In the genomic region with DNA sequence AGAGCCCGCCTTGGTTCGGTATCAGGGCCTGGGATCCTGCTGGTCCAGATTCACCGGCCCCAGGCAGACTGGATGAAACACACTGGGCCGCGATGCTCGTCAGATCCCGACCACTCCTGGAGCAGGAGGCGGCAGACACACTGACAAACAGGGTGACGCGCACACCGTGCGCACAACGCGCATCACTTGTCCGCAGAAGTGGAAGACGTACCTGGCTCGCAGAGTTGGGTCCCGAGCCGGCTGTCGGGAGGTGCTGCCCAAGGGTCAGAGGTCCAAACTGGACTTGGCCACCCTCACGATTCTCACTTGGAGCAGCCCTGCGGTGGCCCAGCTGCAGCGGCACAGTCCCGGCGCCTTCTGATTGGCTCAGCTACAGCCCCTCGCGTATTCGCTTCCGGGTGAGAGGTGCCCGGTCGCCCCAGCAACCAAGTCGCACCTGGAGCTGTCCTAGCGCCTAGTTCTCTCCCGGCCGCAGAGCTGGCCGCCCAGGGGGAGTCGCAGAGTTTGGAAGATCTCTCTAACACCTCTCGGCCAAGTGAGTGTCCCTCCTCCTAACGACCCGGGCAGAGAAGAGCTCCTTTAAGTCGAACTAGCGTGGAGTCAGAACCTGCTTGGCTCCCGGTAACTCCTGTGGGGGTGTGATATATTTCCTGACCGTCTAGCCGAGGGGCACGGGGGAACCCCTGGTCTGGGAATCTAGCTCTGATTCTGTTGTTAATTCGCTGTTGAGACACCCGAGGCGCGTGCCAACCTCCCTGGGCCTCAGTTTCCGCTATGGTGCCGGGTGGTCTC, we compare ENCODE assay signal across 8 cellular contexts. TPM values are rescaled to one million over a fixed set of nuclear protein-coding genes. Genes with fewer than 3 reads are reported as not detected.
A peak's percentile ranks its signal among the peaks of the same experiment; 100 is the strongest.
DNase-seq lines count a peak whose midpoint lies in the region; ATAC-seq and TF ChIP-seq lines count a peak whose summit lies in the region.

TSS of gene DHX57 (minus strand) at position 359 of the 792 bp plus-strand sequence. CDS start 7,529 bp downstream, outside the sequence.
TSS of gene MORN2 (plus strand) at position 401 of the 792 bp plus-strand sequence.

- no peaks in the 10 kb centered on the region for H3K36me3 ChIP-seq in trophoblast cell (ENCODE audit: control insufficient read depth in 1 of 2, insufficient read depth in 2 of 2, low read length in 2 of 2)
- H3K36me3 ChIP-seq in tibial artery, result peaks cover 0 to 5% (median 0%) of the 10 kb centered on the region in 3 donors

- peak within 1 kb of the TSS; percentile 57 for H3K9ac ChIP-seq in trophoblast cell (ENCODE audit: low read length)

- peak within 1 kb of the TSS; percentile 87 for H3K27ac Mint-ChIP-seq in activated naive CD8-positive, alpha-beta T cell treated with anti-CD3 and anti-CD28 coated beads for 36 hours

- peak within 1 kb of the TSS; percentile 53 for H3K18ac ChIP-seq in trophoblast cell (ENCODE audit: low read length)

- H4K12ac ChIP-seq in trophoblast cell (ENCODE audit: low read depth, low read length), result peak within 1 kb of the TSS; percentile 54

- peak within 1 kb of the TSS; percentile 71 for H2AFZ ChIP-seq in trophoblast cell (ENCODE audit: insufficient read depth, low read length, poor library complexity)

- H3K4me1 ChIP-seq in trophoblast cell (ENCODE audit: control insufficient read depth in 1 of 2, insufficient read depth in 2 of 2, low read length in 2 of 2), result no peaks in the 10 kb centered on the region
- peaks cover 0 to 17% (median 12%) of the 10 kb centered on the region in 4 donors for H3K4me1 ChIP-seq in tibial artery

- H3K27ac ChIP-seq in trophoblast cell (ENCODE audit: low read depth, low read length) (no peak within 1 kb of the TSS), tibial artery (peak within 1 kb of the TSS; percentile 78 to 80)

- no peak within 1 kb of the TSS for H2AK5ac ChIP-seq in trophoblast cell (ENCODE audit: low read length)

- H2BK5ac ChIP-seq in trophoblast cell (ENCODE audit: low read depth, low read length, poor library complexity), result no peak within 1 kb of the TSS

- TF ChIP-seq CTCF in GM12864 (IDR thresholded peaks at IDR 0.05; ENCODE audit: low read depth, low read length, missing control alignments) (no peak), tibial artery (IDR thresholded peaks at IDR 0.05) (no peak)

- H3K27me3 ChIP-seq in trophoblast cell (ENCODE audit: insufficient read depth, low read length), result no peaks in the 10 kb centered on the region
- H3K27me3 ChIP-seq in tibial artery, result no peaks in the 10 kb centered on the region

- H3K23ac ChIP-seq in trophoblast cell (ENCODE audit: low read length), result no peak within 1 kb of the TSS

- H3K4ac ChIP-seq in trophoblast cell (ENCODE audit: low read depth, low read length), result peak within 1 kb of the TSS; percentile 32

- WGBS in trophoblast cell (ENCODE audit: extremely low coverage, insufficient coverage, insufficient read length), result no CpG with 5 or more reads among the region's 52 CpGs

- H3K79me1 ChIP-seq in trophoblast cell (ENCODE audit: low read length), result peaks cover 3% of the 10 kb centered on the region

- H3K9me3 ChIP-seq in trophoblast cell (ENCODE audit: insufficient read depth, low read depth, low read length) (no peaks in the 10 kb centered on the region), tibial artery (no peaks in the 10 kb centered on the region)

- H3K36me3 Mint-ChIP-seq in activated naive CD8-positive, alpha-beta T cell treated with anti-CD3 and anti-CD28 coated beads for 36 hours, result peaks cover 20% of the 10 kb centered on the region

- H4K91ac ChIP-seq in trophoblast cell (ENCODE audit: low read depth, low read length), result peak within 1 kb of the TSS; percentile 59

- no peak within 1 kb of the TSS for H2BK120ac ChIP-seq in trophoblast cell (ENCODE audit: insufficient read depth, low read length, poor library complexity)

- peak within 1 kb of the TSS; percentile 54 for H3K14ac ChIP-seq in trophoblast cell (ENCODE audit: low read length)

- peak within 1 kb of the TSS; percentile 90 for H4K8ac ChIP-seq in trophoblast cell (ENCODE audit: low read depth, low read length)

- H3K27me3 Mint-ChIP-seq in activated naive CD8-positive, alpha-beta T cell treated with anti-CD3 and anti-CD28 coated beads for 36 hours, result no peaks in the 10 kb centered on the region

- H2BK12ac ChIP-seq in trophoblast cell (ENCODE audit: low read length), result no peak within 1 kb of the TSS

- peaks cover 13% of the 10 kb centered on the region for H3K9me3 Mint-ChIP-seq in activated naive CD8-positive, alpha-beta T cell treated with anti-CD3 and anti-CD28 coated beads for 36 hours

- H3K4me3 ChIP-seq in GM12864 (ENCODE audit: low read depth, low read length) (peak within 1 kb of the TSS; percentile 80), trophoblast cell (ENCODE audit: low read depth, low read length) (peak within 1 kb of the TSS; percentile 91), tibial artery (peak within 1 kb of the TSS; percentile 75 to 86)

- H3K4me3 Mint-ChIP-seq in activated naive CD8-positive, alpha-beta T cell treated with anti-CD3 and anti-CD28 coated beads for 36 hours, result peak within 1 kb of the TSS; percentile 93

- intact Hi-C loops in cardiac septum (cut with DNase I), result no loop called here
- intact Hi-C loops in tibial artery (cut with DNase I; ENCODE audit: low total_unique reads), result no loop called here

- H3K4me2 ChIP-seq in trophoblast cell (ENCODE audit: low read length), result peak within 1 kb of the TSS; percentile 94

- peaks cover 3% of the 10 kb centered on the region for H3K79me2 ChIP-seq in trophoblast cell (ENCODE audit: control insufficient read depth, insufficient read depth, low read length, poor library complexity)

- DNase-seq in GM12864 (ENCODE audit: low read depth) (peak; percentile 34), NCI-H1048 (lab: John Stamatoyannopoulos, UW) (peak; percentile 15), SKM-1 treated with dmso at 0.1 percent for 144 hours (lab: John Stamatoyannopoulos, UW; ENCODE audit: unreplicated experiment) (peak; percentile 72), cardiac septum (ENCODE audit: low spot score) (peak; percentile 93), trophoblast cell (peak; percentile 85 to 88), tibial artery (peak; percentile 82 to 93)
- DNase-seq in activated naive CD8-positive, alpha-beta T cell treated with anti-CD3 and anti-CD28 coated beads for 36 hours, result peak; percentile 84

- ATAC-seq in HG02610 (IDR thresholded peaks at IDR 0.05; ENCODE audit: unreplicated experiment), result peak; percentile 100

- peaks cover 18% of the 10 kb centered on the region for H3K4me1 Mint-ChIP-seq in activated naive CD8-positive, alpha-beta T cell treated with anti-CD3 and anti-CD28 coated beads for 36 hours

RNA-seq across cellular contexts. Expression of gene DHX57, which starts in this region (rescaled TPM):
- total RNA-seq in activated naive CD8-positive, alpha-beta T cell treated with anti-CD3 and anti-CD28 coated beads for 36 hours, result 10 to 100 TPM; 18.1 to 22.1 TPM
- total RNA-seq in cardiac septum, result 9.4 TPM
- 9.8 and 10.2 TPM in 2 replicates for polyA plus RNA-seq in trophoblast cell (2013)

RNA-seq across cellular contexts. Expression of gene MORN2, which starts in this region (rescaled TPM):
- total RNA-seq in activated naive CD8-positive, alpha-beta T cell treated with anti-CD3 and anti-CD28 coated beads for 36 hours, result 1 to 10 TPM; 8.4 to 9.8 TPM
- 12.6 TPM for total RNA-seq in cardiac septum
- 12.9 and 14.5 TPM in 2 replicates for polyA plus RNA-seq in trophoblast cell (2013)

Comparison
In these comparisons a context has a peak if more than half of its experiments do, and no peak if none do; other contexts are left out.
1. DNase-seq: peak in every context shown above with its lines; median percentile 93 in cardiac septum; 88 in tibial artery; 86 in trophoblast cell; 84 in activated naive CD8-positive, alpha-beta T cell treated with anti-CD3 and anti-CD28 coated beads for 36 hours; 72 in SKM-1 treated with dmso at 0.1 percent for 144 hours; 34 in GM12864; 15 in NCI-H1048.